ENCODE assay signal across 10 cellular contexts in the genomic region with DNA sequence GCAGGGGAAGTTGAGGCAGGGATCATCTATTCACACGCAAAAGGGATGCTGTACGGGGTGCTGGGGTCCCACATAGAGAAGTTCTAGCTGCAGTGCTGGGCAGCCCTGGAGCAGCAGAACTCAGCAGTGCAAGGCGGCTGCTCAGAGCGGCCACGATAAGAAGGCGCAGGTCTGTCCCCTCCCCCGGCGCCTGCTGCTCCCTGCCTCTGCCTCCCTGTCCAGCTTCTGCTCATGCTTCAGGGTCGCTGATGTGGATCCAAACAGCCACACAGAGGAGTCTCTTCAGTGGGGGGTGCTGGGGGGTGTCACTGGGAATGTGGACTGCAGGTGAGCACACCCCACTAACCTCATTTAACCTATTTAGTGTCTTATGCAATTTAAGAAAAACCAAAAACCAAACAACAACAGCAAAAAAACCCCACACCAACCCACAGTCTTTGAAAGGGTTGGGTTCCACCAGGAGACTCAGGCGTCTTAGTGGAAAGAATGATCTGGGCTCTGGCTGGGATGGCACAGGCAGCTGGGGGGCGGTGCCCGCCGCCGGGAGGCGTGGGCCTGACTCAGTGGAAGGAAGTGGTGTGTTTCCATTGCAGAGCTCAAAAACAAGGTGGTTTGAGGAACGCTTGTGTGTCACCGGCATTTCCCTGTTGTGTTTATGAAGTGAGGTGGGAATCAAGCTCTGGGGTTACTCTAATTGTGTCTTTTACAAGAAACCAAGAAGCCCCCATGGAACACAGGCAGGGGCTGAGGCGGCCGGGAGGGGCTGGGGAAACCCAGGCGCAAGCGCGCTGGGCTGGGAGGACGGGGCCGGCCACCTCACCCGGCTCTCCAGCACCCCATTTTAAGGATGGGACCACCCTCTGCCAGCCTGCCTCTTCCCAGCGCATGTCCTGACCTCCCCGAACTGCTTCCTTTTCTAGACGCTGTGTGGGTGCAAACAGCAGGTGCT. TPM values are rescaled to one million over a fixed set of nuclear protein-coding genes. Genes with fewer than 3 reads are reported as not detected.
DNase-seq lines count a peak whose midpoint lies in the region; ATAC-seq and TF ChIP-seq lines count a peak whose summit lies in the region.
"Had no signal": no experiment of that assay in that cellular context is flagged by ENCODE, and none has a peak within 500 bp of the region (broad histone marks: within the 10 kb centered on the region; RNA-seq: fewer than 3 reads in every experiment).

No MANE protein-coding gene starts in this region.

- H3K27ac ChIP-seq in WERI-Rb-1 = no peak overlapping the region
- H3K27ac ChIP-seq: heart left ventricle had no signal

- ATAC-seq in HG02642 (IDR thresholded peaks at IDR 0.05; ENCODE audit: poor library complexity, unreplicated experiment) = no peak
- ATAC-seq in HG03159 (IDR thresholded peaks at IDR 0.05; ENCODE audit: unreplicated experiment) = no peak
- ATAC-seq: heart left ventricle, WTC11 had no signal

- H3K4me3 ChIP-seq in WERI-Rb-1 (ENCODE audit: low read depth, low read length) = no peak overlapping the region

- H3K36me3 ChIP-seq in WERI-Rb-1 = no peaks in the 10 kb centered on the region
- H3K36me3 ChIP-seq: heart left ventricle had no signal

- intact Hi-C loops in posterior vena cava (cut with DNase I) = no loop called here

- no peak for TF ChIP-seq CTCF in WERI-Rb-1 (IDR thresholded peaks at IDR 0.05; ENCODE audit: low read depth, low read length)

- peak; percentile 51 for DNase-seq in WERI-Rb-1
- peak; percentile 44 for DNase-seq in activated gamma-delta T cell (lab: John Stamatoyannopoulos, UW)
- peak; percentile 91 to 95 (median 93) for DNase-seq in stimulated activated CD4-positive, alpha-beta T cell treated with anti-CD3 and anti-CD28 coated beads, Interleukin-12 subunit alpha, Interleukin-12 subunit beta, amount 100 ng/mL, for 48 hours (ENCODE audit: low read depth in 2 of 3, low spot score in 1 of 3)
- DNase-seq in hepatic stellate cell (ENCODE audit: low spot score) = no peak
- no peak for DNase-seq in posterior vena cava (ENCODE audit: low spot score)
- DNase-seq: NCI-H2081 had no signal

- H3K27me3 ChIP-seq in WERI-Rb-1 (ENCODE audit: insufficient read depth, low read depth, severe bottlenecking) = no peaks in the 10 kb centered on the region

- peaks cover 22% of the 10 kb centered on the region for H3K9me3 ChIP-seq in WERI-Rb-1 (ENCODE audit: severe bottlenecking)
- H3K9me3 ChIP-seq: heart left ventricle had no signal

RNA-seq across cellular contexts. Expression of gene IRF4, which starts 55.1 kb away (rescaled TPM):
- total RNA-seq in posterior vena cava = 1 to 10 TPM; 1.7 to 2.7 TPM

Comparison
In these comparisons a context has a peak if more than half of its experiments do, and no peak if none do; other contexts are left out.
1. DNase-seq: peak in WERI-Rb-1 (single experiment), activated gamma-delta T cell (single experiment) and stimulated activated CD4-positive, alpha-beta T cell treated with anti-CD3 and anti-CD28 coated beads, Interleukin-12 subunit alpha, Interleukin-12 subunit beta, amount 100 ng/mL, for 48 hours (3 of 3); none in hepatic stellate cell (single experiment) and posterior vena cava (single experiment).